10 cellular contexts compared by ENCODE assay signal in genomic region chr5:131328536-131329186, GRCh38.
A peak's percentile ranks its signal among the peaks of the same experiment; 100 is the strongest.
DNase-seq lines count a peak whose midpoint lies in the region; ATAC-seq and TF ChIP-seq lines count a peak whose summit lies in the region.
"Had no signal": no experiment of that assay in that cellular context is flagged by ENCODE, and none has a peak within 500 bp of the region (broad histone marks: within the 10 kb centered on the region; RNA-seq: fewer than 3 reads in every experiment).

No MANE protein-coding gene starts in this region.

- H3K27ac Mint-ChIP-seq in activated T-cell treated with anti-CD3 and anti-CD28 coated beads, Interleukin-2, amount 50 U/mL, for 72 hours = peak overlapping the region; percentile 98

- 0 out of 4 replicates have a peak, but pooled peaks of 1 of the 2 experiments have one; percentile 33 for TF ChIP-seq EP300 in SK-N-SH (IDR thresholded peaks at IDR 0.05; ENCODE audit: borderline replicate concordance in 1 of 2, low read depth in 1 of 2, low read length in 1 of 2)

- no peak for DNase-seq in activated T-cell treated with anti-CD3 and anti-CD28 coated beads, Interleukin-2, amount 50 U/mL, for 72 hours
- no peak for DNase-seq in activated T-cell treated with anti-CD3 and anti-CD28 coated beads for 4 hours
- no peak for DNase-seq in SK-N-SH
- DNase-seq in fibroblast of mammary gland (ENCODE audit: low read depth) = peak; percentile 65
- no peak for DNase-seq in stimulated activated naive CD8-positive, alpha-beta T cell treated with anti-CD3 and anti-CD28 coated beads, Interleukin-15, Interleukin-2, amounts not matched to agents 100 U/mL and 50 U/mL, for 24 hours
- no peak for DNase-seq in coronary artery (ENCODE audit: low spot score)
- DNase-seq: NCI-H2029 treated with DMSO at 0.1 percent for 48 hours had no signal

- no peaks in the 10 kb centered on the region for H3K27me3 ChIP-seq in SK-N-SH (ENCODE audit: insufficient read depth)
- H3K27me3 ChIP-seq: BLaER1 treated with 17β-estradiol and CSF1 and Interleukin-3, amounts not matched to agents 10 nM and 100 nM had no signal

- H2AFZ ChIP-seq in SK-N-SH (ENCODE audit: low read depth) = no peak overlapping the region

- no peaks in the 10 kb centered on the region for H3K9me3 ChIP-seq in SK-N-SH

- H4K20me1 ChIP-seq in SK-N-SH (ENCODE audit: insufficient read depth) = peaks cover 35% of the 10 kb centered on the region

- H3K9ac ChIP-seq in SK-N-SH = no peak overlapping the region
- H3K9ac ChIP-seq: BLaER1 treated with 17β-estradiol and CSF1 and Interleukin-3, amounts not matched to agents 10 nM and 100 nM had no signal

- no peak overlapping the region for H3K4me3 ChIP-seq in SK-N-SH (ENCODE audit: low read depth in 2 of 2, low read length in 1 of 2)
- H3K4me3 ChIP-seq in fibroblast of mammary gland (ENCODE audit: control insufficient read depth, low read depth, low read length) = no peak overlapping the region
- H3K4me3 ChIP-seq in coronary artery = no peak overlapping the region

- H3K9me3 Mint-ChIP-seq in activated T-cell treated with anti-CD3 and anti-CD28 coated beads, Interleukin-2, amount 50 U/mL, for 72 hours = no peaks in the 10 kb centered on the region

- no peak for TF ChIP-seq RAD21 in SK-N-SH (IDR thresholded peaks at IDR 0.05; ENCODE audit: low read length)

- H3F3A ChIP-seq in SK-N-SH (replicated peaks; ENCODE audit: insufficient read depth) = peaks cover 10% of the 10 kb centered on the region

- peaks cover 0 to 10% of the 10 kb centered on the region in 2 experiments for H3K36me3 ChIP-seq in SK-N-SH (replicated peaks in 1 of 2; ENCODE audit: control insufficient read depth in 1 of 2, insufficient read depth in 2 of 2, low read length in 1 of 2)

- no peaks in the 10 kb centered on the region; the same call in 1 of the 2 replicates for H3K9me2 ChIP-seq in SK-N-SH

- no peak overlapping the region for H3K4me2 ChIP-seq in SK-N-SH

- H3K79me2 ChIP-seq in SK-N-SH (ENCODE audit: insufficient read depth) = peaks cover 89% of the 10 kb centered on the region

- no peaks in the 10 kb centered on the region for H3K27me3 Mint-ChIP-seq in activated T-cell treated with anti-CD3 and anti-CD28 coated beads, Interleukin-2, amount 50 U/mL, for 72 hours (ENCODE audit: low read depth)

- H3K27ac ChIP-seq in SK-N-SH (ENCODE audit: low read depth in 2 of 2, low read length in 1 of 2) (peak overlapping the region in 1 of 2 experiments; percentile 28; a peak in 2 of 4 replicates), coronary artery (no peak overlapping the region)

- H3K4me1 Mint-ChIP-seq in activated T-cell treated with anti-CD3 and anti-CD28 coated beads, Interleukin-2, amount 50 U/mL, for 72 hours (ENCODE audit: low read depth) = peaks cover 81% of the 10 kb centered on the region

- POLR2A ChIA-PET in SK-N-SH (lab: Yijun Ruan, JAX) = no interaction called here

- TF ChIP-seq CTCF in SK-N-SH (IDR thresholded peaks at IDR 0.05) (no peak), fibroblast of mammary gland (conservative IDR thresholded peaks at IDR 0.05; ENCODE audit: control insufficient read depth, insufficient read depth, low read depth, low read length) (no peak), coronary artery (IDR thresholded peaks at IDR 0.05) (no peak)

- WGBS in SK-N-SH (ENCODE audit: low lambda C conversion rate) = 57% methylated on average over 3 of the region's 3 CpGs

- H3K4me1 ChIP-seq in SK-N-SH (ENCODE audit: control insufficient read depth in 1 of 2, insufficient read depth in 2 of 2, low read depth in 1 of 2, low read length in 1 of 2) = peaks cover 3 to 29% of the 10 kb centered on the region in 2 experiments; a peak in 3 of 4 replicates

- H3K4me3 Mint-ChIP-seq in activated T-cell treated with anti-CD3 and anti-CD28 coated beads, Interleukin-2, amount 50 U/mL, for 72 hours = peak overlapping the region in 1 of 2 donors; percentile 64

- H3K36me3 Mint-ChIP-seq in activated T-cell treated with anti-CD3 and anti-CD28 coated beads, Interleukin-2, amount 50 U/mL, for 72 hours (ENCODE audit: insufficient read depth in 2 of 2) = peaks cover 11 to 34% of the 10 kb centered on the region in 2 donors

- ATAC-seq in activated T-cell treated with anti-CD3 and anti-CD28 coated beads, Interleukin-2, amount 50 U/mL, for 72 hours (replicated peaks in 1 of 2) = peak; percentile 66 to 72
- ATAC-seq in stimulated activated naive CD8-positive, alpha-beta T cell treated with anti-CD3 and anti-CD28 coated beads, Interleukin-15, Interleukin-2, amounts not matched to agents 100 U/mL and 50 U/mL, for 24 hours = peak; percentile 71
- no peak for ATAC-seq in HG02588 (IDR thresholded peaks at IDR 0.05; ENCODE audit: unreplicated experiment)
- no peak for ATAC-seq in HG03565 (IDR thresholded peaks at IDR 0.05; ENCODE audit: unreplicated experiment)

- CTCF ChIA-PET in SK-N-SH (lab: Yijun Ruan, JAX) = interaction anchor here (1.6 kb wide), 1 partner anchor 40 kb away, joined by 3 read pairs; no protein-coding TSS in a partner anchor

TF ChIP-seq in SK-N-SH, 30 proteins besides CTCF, POLR2A, EP300 and RAD21 (continues in another document):
- TF ChIP-seq MAX (IDR thresholded peaks at IDR 0.05; ENCODE audit: low read depth) (no peak), TEAD4 (IDR thresholded peaks at IDR 0.05; ENCODE audit: borderline replicate concordance, insufficient read depth) (peak; percentile 22; the same call in 1 of the 2 replicates), ELF1 (IDR thresholded peaks at IDR 0.05) (no peak), POLR2AphosphoS5 (IDR thresholded peaks at IDR 0.05; ENCODE audit: low read depth, low read length) (no peak; the same call in 1 of the 2 replicates), FOSL2 (IDR thresholded peaks at IDR 0.05; ENCODE audit: borderline replicate concordance, low read depth) (peak; percentile 75; the same call in 1 of the 2 replicates), YY1 (IDR thresholded peaks at IDR 0.05; ENCODE audit: low read depth) (no peak), EZH2phosphoT487 (IDR thresholded peaks at IDR 0.05; ENCODE audit: borderline replicate concordance, low read depth) (no peak), FOXM1 (IDR thresholded peaks at IDR 0.05; ENCODE audit: low read depth) (no peak), RXRA (IDR thresholded peaks at IDR 0.05; ENCODE audit: borderline replicate concordance, low read depth) (peak; percentile 24; the same call in 1 of the 2 replicates), PBX3 (IDR thresholded peaks at IDR 0.05) (peak; percentile 71), TCF12 (IDR thresholded peaks at IDR 0.05) (peak; percentile 66), ZBTB33 (IDR thresholded peaks at IDR 0.05; ENCODE audit: borderline replicate concordance, low read depth) (no peak), MEF2A (IDR thresholded peaks at IDR 0.05; ENCODE audit: borderline replicate concordance, low read depth) (peak; percentile 62; the same call in 1 of the 2 replicates), JUND (IDR thresholded peaks at IDR 0.05) (peak; percentile 59; the same call in 1 of the 2 replicates), RFX5 (IDR thresholded peaks at IDR 0.05; ENCODE audit: low read length) (no peak)

Comparison
In these comparisons a context has a peak if more than half of its experiments do, and no peak if none do; other contexts are left out.
1. ATAC-seq: peak in activated T-cell treated with anti-CD3 and anti-CD28 coated beads, Interleukin-2, amount 50 U/mL, for 72 hours (2 of 2) and stimulated activated naive CD8-positive, alpha-beta T cell treated with anti-CD3 and anti-CD28 coated beads, Interleukin-15, Interleukin-2, amounts not matched to agents 100 U/mL and 50 U/mL, for 24 hours (single experiment); none in HG02588 (single experiment) and HG03565 (single experiment).